Comparison of ENCODE assay signal across 30 cellular contexts in genomic region chr6:78150425-78150824, GRCh38.
"Had no signal": no experiment of that assay in that cellular context is flagged by ENCODE, and none has a peak within 500 bp of the region (broad histone marks: within the 10 kb centered on the region; RNA-seq: fewer than 3 reads in every experiment).

No MANE protein-coding gene starts in this region.

- H3K4me3 ChIP-seq: neural progenitor cell, ovary, psoas muscle, skin epidermis, smooth muscle cell, stomach, thoracic aorta, thyroid gland, tibial nerve, upper lobe of left lung, vagina had no signal

- H3K4me3 Mint-ChIP-seq: naive B cell; naive thymus-derived CD8-positive, alpha-beta T cell; nephron; neural progenitor cell; stimulated activated memory B cell treated with anti-CD40 and anti-IgM and Interleukin-4, amounts not matched to agents 10 μg/mL and 1 μg/mL and 100 μg/mL, for 72 hours; stimulated activated naive CD8-positive, alpha-beta T cell treated with anti-CD3 and anti-CD28 coated beads, Interleukin-15, Interleukin-2, amounts not matched to agents 100 ng/mL and 50 ng/mL, for 24 hours had no signal

- H3K36me3 ChIP-seq: neural progenitor cell, ovary, stomach, thoracic aorta, thyroid gland, tibial nerve, upper lobe of left lung, vagina had no signal

- DNase-seq: naive B cell; naive thymus-derived CD8-positive, alpha-beta T cell; occipital lobe; ovary; posterior cingulate gyrus; psoas muscle; right cardiac atrium; stimulated activated CD4-positive, alpha-beta T cell treated with anti-CD3 and anti-CD28 coated beads, Interleukin-15, amount 100 ng/mL, for 24 hours; stimulated activated CD4-positive, alpha-beta T cell treated with anti-CD3 and anti-CD28 coated beads, Interleukin-2, amount 100 ng/mL, for 24 hours; stimulated activated CD4-positive, alpha-beta T cell treated with anti-CD3 and anti-CD28 coated beads, Interleukin-2, amount 100 ng/mL, for 48 hours; stimulated activated CD4-positive, alpha-beta T cell treated with anti-CD3 and anti-CD28 coated beads, Interleukin-4, amount 100 ng/mL, for 4 hours; stimulated activated CD8-positive, alpha-beta memory T cell treated with anti-CD3 and anti-CD28 coated beads, Interleukin-4, amount 100 ng/mL, for 48 hours; stimulated activated naive CD4-positive, alpha-beta T cell treated with Interleukin-2 at 50 U/mL for 16 hours; stomach; thyroid gland; trophoblast cell; upper lobe of left lung had no signal

- H3K79me2 ChIP-seq: parathyroid adenoma had no signal

- ATAC-seq: naive thymus-derived CD8-positive, alpha-beta T cell; psoas muscle; right cardiac atrium; sciatic nerve; stimulated activated memory B cell treated with anti-CD40 and anti-IgM and Interleukin-4, amounts not matched to agents 10 μg/mL and 1 μg/mL and 100 μg/mL, for 72 hours had no signal

- H3K27me3 ChIP-seq: neural progenitor cell, ovary, stomach, thyroid gland, tibial nerve, upper lobe of left lung, vagina had no signal

- FAIRE-seq: urothelium cell line had no signal

- H3K4me2 ChIP-seq: neural progenitor cell, smooth muscle cell had no signal

- H3K27me3 Mint-ChIP-seq: naive B cell; naive thymus-derived CD8-positive, alpha-beta T cell; progenitor cell of endocrine pancreas; stimulated activated memory B cell treated with anti-CD40 and anti-IgM and Interleukin-4, amounts not matched to agents 10 μg/mL and 1 μg/mL and 100 μg/mL, for 72 hours; stimulated activated naive CD8-positive, alpha-beta T cell treated with anti-CD3 and anti-CD28 coated beads, Interleukin-15, Interleukin-2, amounts not matched to agents 100 ng/mL and 50 ng/mL, for 24 hours had no signal

- H2AFZ ChIP-seq: neural progenitor cell, parathyroid adenoma had no signal

- H3K4me1 Mint-ChIP-seq: naive B cell; naive thymus-derived CD8-positive, alpha-beta T cell; nephron; neural progenitor cell; stimulated activated memory B cell treated with anti-CD40 and anti-IgM and Interleukin-4, amounts not matched to agents 10 μg/mL and 1 μg/mL and 100 μg/mL, for 72 hours had no signal

- H3K36me3 Mint-ChIP-seq: naive B cell; naive thymus-derived CD8-positive, alpha-beta T cell; neural progenitor cell; stimulated activated memory B cell treated with anti-CD40 and anti-IgM and Interleukin-4, amounts not matched to agents 10 μg/mL and 1 μg/mL and 100 μg/mL, for 72 hours had no signal

- H3K9ac ChIP-seq: neural progenitor cell, parathyroid adenoma had no signal

- H3K9me3 Mint-ChIP-seq: neural progenitor cell had no signal

- H3K9me3 ChIP-seq: ovary, thyroid gland, upper lobe of left lung, vagina had no signal

- H3K27ac Mint-ChIP-seq: naive B cell; naive thymus-derived CD8-positive, alpha-beta T cell; nephron; neural progenitor cell; progenitor cell of endocrine pancreas; stimulated activated memory B cell treated with anti-CD40 and anti-IgM and Interleukin-4, amounts not matched to agents 10 μg/mL and 1 μg/mL and 100 μg/mL, for 72 hours; stimulated activated naive CD8-positive, alpha-beta T cell treated with anti-CD3 and anti-CD28 coated beads, Interleukin-15, Interleukin-2, amounts not matched to agents 100 ng/mL and 50 ng/mL, for 24 hours had no signal

- H3K4me1 ChIP-seq: neural progenitor cell, parathyroid adenoma, psoas muscle, stomach, thyroid gland, tibial nerve, upper lobe of left lung, vagina had no signal

- H3K27ac ChIP-seq: neural progenitor cell, ovary, parathyroid adenoma, psoas muscle, skin epidermis, stomach, thoracic aorta, thyroid gland, tibial nerve, upper lobe of left lung, vagina had no signal
